In the genomic region with DNA sequence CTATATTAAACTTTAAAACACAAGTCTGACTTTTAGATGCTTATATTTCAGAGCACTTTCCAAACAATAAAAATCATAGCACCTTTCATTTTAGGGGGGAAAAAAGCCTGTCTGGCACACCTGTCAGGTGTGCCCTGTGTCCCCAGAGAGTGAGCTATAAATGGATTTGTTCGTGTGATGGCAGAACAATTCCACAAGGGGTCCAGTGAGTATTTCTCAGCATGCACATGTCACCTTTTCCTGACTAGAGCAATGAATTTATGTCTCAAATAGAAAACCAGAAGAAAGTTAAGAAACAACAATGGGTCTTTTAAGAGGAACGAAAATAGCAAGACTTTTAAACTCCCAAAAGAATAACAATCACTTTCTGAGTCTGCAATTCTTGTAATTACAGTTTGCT, we compare ENCODE assay signal across 9 cellular contexts. TPM values are rescaled to one million over a fixed set of nuclear protein-coding genes. Genes with fewer than 3 reads are reported as not detected.
A peak's percentile ranks its signal among the peaks of the same experiment; 100 is the strongest.
DNase-seq lines count a peak whose midpoint lies in the region; ATAC-seq, FAIRE-seq and TF ChIP-seq lines count a peak whose summit lies in the region.
"Had no signal": no experiment of that assay in that cellular context is flagged by ENCODE, and none has a peak within 500 bp of the region (broad histone marks: within the 10 kb centered on the region; RNA-seq: fewer than 3 reads in every experiment).

No MANE protein-coding gene starts in this region.

- H3K79me2 ChIP-seq in hepatocyte: no peaks in the 10 kb centered on the region

- intact Hi-C loops in colonic mucosa (cut with DNase I): no loop called here

- H3K27ac ChIP-seq in hepatocyte (no peak overlapping the region), colonic mucosa (no peak overlapping the region)

- H2AFZ ChIP-seq in hepatocyte: no peak overlapping the region

- no peak for TF ChIP-seq CTCF in hepatocyte (IDR thresholded peaks at IDR 0.05; ENCODE audit: poor library complexity)
- TF ChIP-seq CTCF in colonic mucosa (IDR thresholded peaks at IDR 0.05): no peak

- H3K9me3 Mint-ChIP-seq in memory B cell: no peaks in the 10 kb centered on the region
- H3K9me3 Mint-ChIP-seq: activated naive CD8-positive, alpha-beta T cell treated with anti-CD3 and anti-CD28 coated beads, Interleukin-2, amount 50 U/mL, for 24 hours had no signal

- DNase-seq in GM12891 (ENCODE audit: insufficient read length, low spot score) (peak; percentile 16), RPMI8226 (peak; percentile 33), memory B cell (ENCODE audit: low spot score in 2 of 2) (peak in 1 of 2 donors; percentile 16), NOMO-1 treated with dmso at 0.1 percent for 144 hours (lab: John Stamatoyannopoulos, UW; ENCODE audit: unreplicated experiment) (no peak), hepatocyte (ENCODE audit: low spot score) (no peak), NCI-H1092 treated with DMSO at 0.1 percent for 48 hours (lab: John Stamatoyannopoulos, UW) (no peak), colonic mucosa (no peak)
- DNase-seq: activated naive CD8-positive, alpha-beta T cell treated with anti-CD3 and anti-CD28 coated beads, Interleukin-2, amount 50 U/mL, for 24 hours had no signal

- H3K27me3 ChIP-seq in hepatocyte: no peaks in the 10 kb centered on the region
- H3K27me3 ChIP-seq in colonic mucosa: no peaks in the 10 kb centered on the region

- no peak overlapping the region for H3K27ac Mint-ChIP-seq in memory B cell
- H3K27ac Mint-ChIP-seq: activated naive CD8-positive, alpha-beta T cell treated with anti-CD3 and anti-CD28 coated beads, Interleukin-2, amount 50 U/mL, for 24 hours had no signal

- H3K9me2 ChIP-seq in hepatocyte (replicated peaks; ENCODE audit: insufficient read depth): no peaks in the 10 kb centered on the region

- TF ChIP-seq POLR2A in GM12891 (IDR thresholded peaks at IDR 0.05; ENCODE audit: low read depth, low read length): no peak

- H4K20me1 ChIP-seq in hepatocyte (ENCODE audit: insufficient read depth, poor library complexity, severe bottlenecking): no peaks in the 10 kb centered on the region

- 76% methylated on average over 2 of the region's 2 CpGs for WGBS in hepatocyte (ENCODE audit: low lambda C conversion rate, missing lambda C conversion rate)

- H3K9ac ChIP-seq in colonic mucosa (ENCODE audit: low read depth in 2 of 2, low read length in 2 of 2): no peak overlapping the region

- H3K9me3 ChIP-seq in hepatocyte (ENCODE audit: low read depth) (no peaks in the 10 kb centered on the region), colonic mucosa (no peaks in the 10 kb centered on the region)

- peaks cover 1% of the 10 kb centered on the region for H3K27me3 Mint-ChIP-seq in memory B cell
- H3K27me3 Mint-ChIP-seq: activated naive CD8-positive, alpha-beta T cell treated with anti-CD3 and anti-CD28 coated beads, Interleukin-2, amount 50 U/mL, for 24 hours had no signal

- no peaks in the 10 kb centered on the region for H3K36me3 Mint-ChIP-seq in memory B cell

- H3K4me3 ChIP-seq in hepatocyte: no peak overlapping the region
- H3K4me3 ChIP-seq in colonic mucosa: no peak overlapping the region

- H3K4me2 ChIP-seq in hepatocyte: no peak overlapping the region

- H3K4me1 Mint-ChIP-seq in memory B cell: peaks cover 3% of the 10 kb centered on the region

- H3K4me1 ChIP-seq in hepatocyte (ENCODE audit: insufficient read depth) (no peaks in the 10 kb centered on the region), colonic mucosa (no peaks in the 10 kb centered on the region)

- ATAC-seq in HG02981 (IDR thresholded peaks at IDR 0.05; ENCODE audit: unreplicated experiment): peak; percentile 86
- peak; percentile 77 for ATAC-seq in memory B cell (ENCODE audit: low read depth)
- ATAC-seq: activated naive CD8-positive, alpha-beta T cell treated with anti-CD3 and anti-CD28 coated beads, Interleukin-2, amount 50 U/mL, for 24 hours had no signal

- no peak for FAIRE-seq in GM12891 (lab: Jason Lieb, UNC)

- no peak overlapping the region for H3K4me3 Mint-ChIP-seq in memory B cell
- H3K4me3 Mint-ChIP-seq: activated naive CD8-positive, alpha-beta T cell treated with anti-CD3 and anti-CD28 coated beads, Interleukin-2, amount 50 U/mL, for 24 hours had no signal

- no peaks in the 10 kb centered on the region for H3K36me3 ChIP-seq in hepatocyte (replicated peaks; ENCODE audit: insufficient read depth, low read depth)
- H3K36me3 ChIP-seq in colonic mucosa: no peaks in the 10 kb centered on the region

TF ChIP-seq in GM12891, 5 proteins besides CTCF, POLR2A, EP300 and RAD21:
- TF ChIP-seq POU2F2 (IDR thresholded peaks at IDR 0.05; ENCODE audit: low read depth, low read length) (no peak), POLR2AphosphoS5 (IDR thresholded peaks at IDR 0.05; ENCODE audit: low read depth, low read length) (no peak), SPI1 (IDR thresholded peaks at IDR 0.05; ENCODE audit: low read depth, low read length) (no peak), PAX5 (IDR thresholded peaks at IDR 0.05; ENCODE audit: insufficient read depth, low read length, severe bottlenecking) (no peak), TAF1 (IDR thresholded peaks at IDR 0.05; ENCODE audit: low read depth, low read length) (no peak)

RNA-seq across cellular contexts. Expression of gene ACVR1C, which starts 55.9 kb away (rescaled TPM):
- 0.03 TPM for polyA plus RNA-seq in GM12891 (2012; ENCODE audit: low read depth, missing spikeins)
- total RNA-seq in hepatocyte (2.4 and 3.0 TPM in 2 replicates), colonic mucosa (10 to 100 TPM in 1 of 2 donors, 1 to 10 TPM in 1; 5.7 to 18.2 TPM)
- 0.74 and 1.3 TPM in 2 replicates for polyA plus RNA-seq in hepatocyte

Comparison
In these comparisons a context has a peak if more than half of its experiments do, and no peak if none do; other contexts are left out.
1. DNase-seq: peak in GM12891 (single experiment) and RPMI8226 (single experiment); none in NOMO-1 treated with dmso at 0.1 percent for 144 hours (single experiment), hepatocyte (single experiment), NCI-H1092 treated with DMSO at 0.1 percent for 48 hours (single experiment) and colonic mucosa (single experiment).